In the genomic region with DNA sequence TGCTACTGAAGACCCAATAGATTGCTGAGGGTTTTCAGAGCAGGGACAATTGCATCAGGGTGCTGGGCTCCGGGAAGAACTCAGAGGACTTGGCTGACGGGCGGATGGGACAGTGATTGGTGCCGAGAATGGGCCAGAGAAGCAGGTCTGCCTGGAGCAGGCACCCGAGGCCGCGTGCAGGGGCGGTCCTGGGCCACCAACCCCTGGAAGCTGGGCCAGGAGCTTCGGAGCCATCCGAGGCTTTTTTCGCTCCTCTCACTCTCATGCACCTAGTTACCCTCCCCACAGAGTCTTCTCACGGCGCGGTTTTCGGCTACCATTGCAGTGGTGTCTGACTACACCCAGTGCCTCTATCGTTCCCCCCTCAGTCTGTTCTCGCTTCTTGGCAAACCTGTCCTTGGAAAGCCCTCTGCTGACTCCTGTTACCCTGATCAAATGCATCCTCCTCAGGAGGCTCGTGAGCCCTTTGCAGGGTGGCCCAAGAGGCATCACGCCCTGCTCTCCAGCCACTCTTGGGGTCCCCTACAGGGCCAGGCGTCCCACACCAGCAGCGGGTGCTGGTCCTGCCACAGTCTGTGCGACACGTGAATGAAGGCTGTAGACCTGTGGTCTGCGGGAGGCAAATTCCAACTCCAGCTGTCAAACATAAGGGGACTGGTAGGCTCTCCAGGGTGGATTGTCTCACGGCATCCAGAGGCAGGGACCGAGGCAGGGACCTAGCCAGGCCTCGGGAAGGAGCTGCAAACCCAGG, we compare ENCODE assay signal across 1 cellular context.
TF ChIP-seq lines count a peak whose summit lies in the region.

No MANE protein-coding gene starts in this region.

TF ChIP-seq in IMR-90, 13 proteins besides CTCF, POLR2A, EP300 and RAD21 (continued from another document):
- TF ChIP-seq, protein P1, sequence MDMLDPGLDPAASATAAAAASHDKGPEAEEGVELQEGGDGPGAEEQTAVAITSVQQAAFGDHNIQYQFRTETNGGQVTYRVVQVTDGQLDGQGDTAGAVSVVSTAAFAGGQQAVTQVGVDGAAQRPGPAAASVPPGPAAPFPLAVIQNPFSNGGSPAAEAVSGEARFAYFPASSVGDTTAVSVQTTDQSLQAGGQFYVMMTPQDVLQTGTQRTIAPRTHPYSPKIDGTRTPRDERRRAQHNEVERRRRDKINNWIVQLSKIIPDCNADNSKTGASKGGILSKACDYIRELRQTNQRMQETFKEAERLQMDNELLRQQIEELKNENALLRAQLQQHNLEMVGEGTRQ (IDR thresholded peaks at IDR 0.05; ENCODE audit: low read depth, low read length): no peak
- TF ChIP-seq, protein P2, sequence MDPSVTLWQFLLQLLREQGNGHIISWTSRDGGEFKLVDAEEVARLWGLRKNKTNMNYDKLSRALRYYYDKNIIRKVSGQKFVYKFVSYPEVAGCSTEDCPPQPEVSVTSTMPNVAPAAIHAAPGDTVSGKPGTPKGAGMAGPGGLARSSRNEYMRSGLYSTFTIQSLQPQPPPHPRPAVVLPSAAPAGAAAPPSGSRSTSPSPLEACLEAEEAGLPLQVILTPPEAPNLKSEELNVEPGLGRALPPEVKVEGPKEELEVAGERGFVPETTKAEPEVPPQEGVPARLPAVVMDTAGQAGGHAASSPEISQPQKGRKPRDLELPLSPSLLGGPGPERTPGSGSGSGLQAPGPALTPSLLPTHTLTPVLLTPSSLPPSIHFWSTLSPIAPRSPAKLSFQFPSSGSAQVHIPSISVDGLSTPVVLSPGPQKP (IDR thresholded peaks at IDR 0.05; ENCODE audit: borderline replicate concordance, low read depth, low read length): no peak
- no peak for TF ChIP-seq MAFK (IDR thresholded peaks at IDR 0.05; ENCODE audit: low read depth, low read length)
- no peak for TF ChIP-seq FOS (IDR thresholded peaks at IDR 0.05; ENCODE audit: low read depth, low read length)
- no peak for TF ChIP-seq RFX5 (IDR thresholded peaks at IDR 0.05; ENCODE audit: low read depth, low read length)
- TF ChIP-seq CHD1 (IDR thresholded peaks at IDR 0.05; ENCODE audit: low read depth, low read length): no peak
- no peak for TF ChIP-seq NFE2L2 (IDR thresholded peaks at IDR 0.05; ENCODE audit: low read depth, low read length)
- TF ChIP-seq BHLHE40 (IDR thresholded peaks at IDR 0.05; ENCODE audit: low read depth, low read length): no peak
